21 cellular contexts compared by ENCODE assay signal in the genomic region with DNA sequence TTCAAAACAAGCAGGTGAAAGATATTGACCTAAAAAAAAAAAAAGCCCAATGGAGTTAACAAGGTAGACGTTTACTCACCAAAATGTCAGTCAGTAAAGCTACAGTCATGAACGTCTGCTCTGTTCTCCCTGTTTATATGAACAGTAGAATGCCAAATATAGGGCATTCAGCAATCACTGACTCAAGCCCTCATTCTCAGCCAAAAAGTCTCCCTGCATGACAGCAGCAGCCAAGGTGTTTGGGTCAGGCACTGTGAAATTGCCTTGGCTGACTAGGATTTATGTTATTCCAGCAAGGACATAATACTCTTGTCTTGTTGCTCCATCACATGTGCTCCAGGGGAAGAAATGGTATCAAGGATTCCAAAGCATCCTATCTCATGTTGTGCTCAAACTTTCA.
DNase-seq lines count a peak whose midpoint lies in the region; ATAC-seq, FAIRE-seq and TF ChIP-seq lines count a peak whose summit lies in the region.
"Had no signal": no experiment of that assay in that cellular context is flagged by ENCODE, and none has a peak within 500 bp of the region (broad histone marks: within the 10 kb centered on the region; RNA-seq: fewer than 3 reads in every experiment).

No MANE protein-coding gene starts in this region.

- H3K36me3 ChIP-seq in gastrocnemius medialis: no peaks in the 10 kb centered on the region
- H3K36me3 ChIP-seq: BE2C had no signal

- in situ Hi-C loops in gastrocnemius medialis (cut with MboI; ENCODE audit: low sequenced_read_pairs in 4 of 4): no loop called here

- TF ChIP-seq POLR2A in GM12891 (IDR thresholded peaks at IDR 0.05; ENCODE audit: low read depth, low read length) (no peak), gastrocnemius medialis (IDR thresholded peaks at IDR 0.05) (no peak)

- no peaks in the 10 kb centered on the region for H3K9me3 ChIP-seq in gastrocnemius medialis
- H3K9me3 ChIP-seq: BE2C had no signal

- peaks cover 0 to 4% of the 10 kb centered on the region in 2 donors for H3K4me1 ChIP-seq in gastrocnemius medialis
- H3K4me1 ChIP-seq: BE2C had no signal

- H3K4me3 ChIP-seq in fibroblast of the aortic adventitia (ENCODE audit: low read depth, low read length) (no peak overlapping the region), gastrocnemius medialis (no peak overlapping the region)

- H3K27ac ChIP-seq in gastrocnemius medialis: peak overlapping the region in 1 of 4 donors; percentile 30
- H3K27ac ChIP-seq: C4-2B, HL-60 had no signal

- DNase-seq in GM12891 (ENCODE audit: insufficient read length, low spot score) (no peak), astrocyte of the hippocampus (ENCODE audit: low read depth, low spot score) (peak; percentile 7), fibroblast of the aortic adventitia (ENCODE audit: low read depth) (peak; percentile 35), gastrocnemius medialis (peak in 1 of 2 donors; percentile 19), SKM-1 treated with dmso at 0.1 percent for 144 hours (lab: John Stamatoyannopoulos, UW; ENCODE audit: unreplicated experiment) (no peak), SW 1271 (lab: John Stamatoyannopoulos, UW) (no peak), NCI-H526 (lab: John Stamatoyannopoulos, UW) (no peak)
- no peak for DNase-seq in activated CD4-positive, alpha-beta T cell treated with anti-CD3 and anti-CD28 coated beads for 48 hours
- DNase-seq: BE2C; CD8-positive, alpha-beta T cell; COR-L47; DMS153; DMS79 treated with DMSO at 0.1 percent for 48 hours; EL; GDM1; HCEC 1CT; HFFc6 had no signal

- peak; percentile 49 to 58 for ATAC-seq in gastrocnemius medialis
- ATAC-seq: CD8-positive, alpha-beta T cell had no signal

- peak; percentile 52 for FAIRE-seq in GM12891 (lab: Jason Lieb, UNC)
- FAIRE-seq: A204.1, D721Med had no signal

- intact Hi-C loops in gastrocnemius medialis (cut with DNase I; ENCODE audit: low total_unique reads): no loop called here

- TF ChIP-seq CTCF in fibroblast of the aortic adventitia (IDR thresholded peaks at IDR 0.05; ENCODE audit: insufficient read depth, low read length) (no peak), gastrocnemius medialis (IDR thresholded peaks at IDR 0.05 in 4 of 5, conservative IDR thresholded peaks at IDR 0.05 in 1 of 5) (no peak)

- H3K27me3 ChIP-seq in gastrocnemius medialis: no peaks in the 10 kb centered on the region
- H3K27me3 ChIP-seq: BE2C had no signal

TF ChIP-seq in GM12891, 5 proteins besides CTCF, POLR2A, EP300 and RAD21:
- TF ChIP-seq TAF1 (IDR thresholded peaks at IDR 0.05; ENCODE audit: low read depth, low read length): no peak
- TF ChIP-seq POU2F2 (IDR thresholded peaks at IDR 0.05; ENCODE audit: low read depth, low read length): no peak
- TF ChIP-seq SPI1 (IDR thresholded peaks at IDR 0.05; ENCODE audit: low read depth, low read length): no peak
- no peak for TF ChIP-seq PAX5 (IDR thresholded peaks at IDR 0.05; ENCODE audit: insufficient read depth, low read length, severe bottlenecking)

Comparison
In these comparisons a context has a peak if more than half of its experiments do, and no peak if none do; other contexts are left out.
1. DNase-seq: peak in astrocyte of the hippocampus (single experiment) and fibroblast of the aortic adventitia (single experiment); none in GM12891 (single experiment), SKM-1 treated with dmso at 0.1 percent for 144 hours (single experiment), activated CD4-positive, alpha-beta T cell treated with anti-CD3 and anti-CD28 coated beads for 48 hours (single experiment), SW 1271 (0 of 2) and NCI-H526 (0 of 2).